In the genomic region with DNA sequence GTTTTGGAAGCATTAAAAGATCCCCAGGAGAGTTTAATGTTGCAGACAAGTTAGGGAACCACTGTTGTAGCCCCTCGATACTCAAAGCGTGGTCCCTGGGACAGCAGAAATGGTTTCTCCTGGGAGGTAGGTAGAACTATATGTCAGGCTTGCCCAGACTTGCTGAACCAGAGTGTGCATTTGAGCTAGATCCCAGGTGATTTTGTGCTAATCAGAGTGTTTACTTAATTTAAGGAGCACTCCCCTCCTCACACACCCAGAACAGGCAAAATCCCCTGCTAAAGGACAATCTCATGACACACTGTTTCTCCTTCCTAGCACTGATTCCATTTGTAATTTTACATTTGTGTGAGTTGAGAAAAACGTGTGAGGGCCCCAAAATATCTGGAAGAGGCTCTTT, we compare ENCODE assay signal across 17 cellular contexts.
"Had no signal": no experiment of that assay in that cellular context is flagged by ENCODE, and none has a peak within 500 bp of the region (broad histone marks: within the 10 kb centered on the region; RNA-seq: fewer than 3 reads in every experiment).

No MANE protein-coding gene starts in this region.

- H3K4me3 ChIP-seq: hepatocyte, lower lobe of right lung, vagina had no signal

- H3K27ac ChIP-seq: hepatocyte, lower lobe of right lung, vagina had no signal

- ATAC-seq: activated CD8-positive, alpha-beta memory T cell treated with anti-CD3 and anti-CD28 coated beads, Interleukin-2, amount 10 ng/mL, durations not matched to agents 7 days and 5 days; left cardiac atrium; lower lobe of right lung; stimulated activated naive CD8-positive, alpha-beta T cell treated with anti-CD3 and anti-CD28 coated beads, Interleukin-15, Interleukin-2, amounts not matched to agents 100 U/mL and 50 U/mL, for 24 hours had no signal

- H3K36me3 ChIP-seq: vagina had no signal

- H3K9me3 ChIP-seq: lower lobe of right lung, vagina had no signal

- DNase-seq: activated CD4-positive, alpha-beta memory T cell treated with anti-CD3 and anti-CD28 coated beads, Interleukin-2, amount 10 ng/mL, durations not matched to agents 7 days and 5 days; activated CD4-positive, alpha-beta T cell treated with anti-CD3 and anti-CD28 coated beads for 48 hours; activated CD4-positive, CD25-positive, alpha-beta regulatory T cell; activated CD8-positive, alpha-beta memory T cell treated with anti-CD3 and anti-CD28 coated beads, Interleukin-2, amount 10 ng/mL, durations not matched to agents 7 days and 5 days; activated naive CD8-positive, alpha-beta T cell treated with anti-CD3 and anti-CD28 coated beads for 36 hours; amniotic stem cell; cortex of kidney; left cardiac atrium; lower lobe of right lung; occipital lobe; posterior cingulate gyrus; stimulated activated naive CD8-positive, alpha-beta T cell treated with anti-CD3 and anti-CD28 coated beads, Interleukin-15, Interleukin-2, amounts not matched to agents 100 U/mL and 50 U/mL, for 24 hours; T-helper 1 cell; T-helper 9 cell; trophoblast cell had no signal

- H3K27me3 ChIP-seq: hepatocyte, vagina had no signal
